8 cellular contexts compared by ENCODE assay signal in the genomic region with DNA sequence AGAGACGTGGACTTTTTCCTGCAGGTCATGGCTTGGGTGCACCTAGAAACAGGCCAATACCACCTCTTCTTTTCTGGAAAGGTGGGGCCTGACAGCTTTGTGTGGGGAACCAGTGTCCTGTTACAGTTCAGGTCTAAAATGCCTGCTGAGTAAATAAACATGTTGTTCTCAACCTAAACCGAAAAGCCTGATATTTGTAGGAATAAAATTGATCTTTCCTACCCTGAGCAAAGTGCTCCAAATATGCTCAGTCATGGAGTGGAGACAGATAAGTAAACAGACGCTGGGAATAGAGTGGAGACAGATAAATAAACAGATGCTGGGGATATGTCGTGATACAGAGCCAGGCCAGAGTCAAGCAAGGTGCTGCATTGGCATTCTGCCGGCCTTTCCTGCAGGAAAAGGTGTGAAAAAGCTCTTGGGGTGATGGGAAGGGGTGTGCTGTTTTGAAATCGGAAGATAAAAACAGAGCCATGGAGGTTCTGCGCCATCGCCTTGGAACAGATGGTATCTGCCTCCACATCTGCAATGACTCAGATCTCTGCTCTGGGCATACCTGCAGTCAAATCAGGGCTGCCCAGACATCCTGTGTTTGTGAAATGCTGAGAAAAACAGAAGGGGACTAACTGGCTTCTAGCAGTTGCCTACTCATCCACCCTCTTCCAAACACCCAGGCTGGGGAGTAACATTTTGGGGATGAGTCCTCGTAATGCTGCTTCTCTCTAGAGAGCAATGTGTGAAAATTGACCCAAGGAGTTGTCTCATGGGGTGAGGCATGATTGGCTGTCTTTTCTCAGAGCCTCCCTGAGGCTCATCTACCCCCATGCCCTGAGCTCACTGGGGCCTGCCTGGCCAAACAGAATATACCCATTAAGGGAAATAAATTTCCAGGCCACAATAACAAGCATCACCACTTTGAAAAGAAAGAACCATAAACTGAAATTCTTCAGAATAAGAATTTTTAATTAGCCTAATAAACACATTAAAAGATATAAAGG. TPM values are rescaled to one million over a fixed set of nuclear protein-coding genes. Genes with fewer than 3 reads are reported as not detected.
A peak's percentile ranks its signal among the peaks of the same experiment; 100 is the strongest.
DNase-seq lines count a peak whose midpoint lies in the region; ATAC-seq and TF ChIP-seq lines count a peak whose summit lies in the region.

No MANE protein-coding gene starts in this region.

- no peak overlapping the region for H3K9ac ChIP-seq in Loucy (ENCODE audit: low read depth, low read length, poor library complexity, severe bottlenecking)

- no peaks in the 10 kb centered on the region for H3K36me3 ChIP-seq in Loucy (ENCODE audit: insufficient read depth, low read length)
- H3K36me3 ChIP-seq in H7 (replicated peaks; ENCODE audit: control insufficient read depth, insufficient read depth, low read length) = no peaks in the 10 kb centered on the region

- peak; percentile 84 for ATAC-seq in GM21360 (IDR thresholded peaks at IDR 0.05; ENCODE audit: unreplicated experiment)
- ATAC-seq in foreskin keratinocyte = peak; percentile 98

- H3F3A ChIP-seq in Loucy (ENCODE audit: low read depth) = no peaks in the 10 kb centered on the region

- H3K4me1 ChIP-seq in Loucy (ENCODE audit: insufficient read depth, low read length, poor library complexity, severe bottlenecking) = peaks cover 9% of the 10 kb centered on the region
- peaks cover 5% of the 10 kb centered on the region for H3K4me1 ChIP-seq in foreskin keratinocyte

- no peak overlapping the region for H2AFZ ChIP-seq in Loucy (ENCODE audit: low read length)

- H3K27ac ChIP-seq in foreskin keratinocyte = peak overlapping the region; percentile 27

- H3K27me3 ChIP-seq in Loucy (ENCODE audit: insufficient read depth, low read length, poor library complexity, severe bottlenecking) (no peaks in the 10 kb centered on the region), foreskin keratinocyte (no peaks in the 10 kb centered on the region), H7 (ENCODE audit: control insufficient read depth, insufficient read depth, low read length) (no peaks in the 10 kb centered on the region)

- peak; percentile 9 for DNase-seq in GDM1 (lab: John Stamatoyannopoulos, UW)
- DNase-seq in foreskin keratinocyte = peak; percentile 51 to 71
- DNase-seq in H7 = no peak
- no peak for DNase-seq in NCI-H526 treated with DMSO at 0.1 percent for 48 hours (lab: John Stamatoyannopoulos, UW)
- no peak for DNase-seq in NCI-H1417 treated with DMSO at 0.1 percent for 48 hours (lab: John Stamatoyannopoulos, UW)
- DNase-seq in retina = no peak

- H3K4me2 ChIP-seq in Loucy (ENCODE audit: low read depth, low read length, poor library complexity, severe bottlenecking) = peak overlapping the region; percentile 58

- peak overlapping the region; percentile 48 for H3K4me3 ChIP-seq in Loucy (ENCODE audit: low read length, poor library complexity, severe bottlenecking)
- no peak overlapping the region for H3K4me3 ChIP-seq in H7 (ENCODE audit: insufficient read depth, low read depth, low read length)

- H3K79me2 ChIP-seq in Loucy (ENCODE audit: insufficient read depth, low read length) = no peaks in the 10 kb centered on the region

- TF ChIP-seq CTCF in Loucy (conservative IDR thresholded peaks at IDR 0.05; ENCODE audit: low read length) = no peak
- TF ChIP-seq CTCF in foreskin keratinocyte (conservative IDR thresholded peaks at IDR 0.05) = no peak

- H4K20me1 ChIP-seq in Loucy (ENCODE audit: insufficient read depth, low read length, poor library complexity, severe bottlenecking) = no peaks in the 10 kb centered on the region

- no peaks in the 10 kb centered on the region for H3K9me2 ChIP-seq in Loucy (replicated peaks; ENCODE audit: low read depth, low read length)

- no peaks in the 10 kb centered on the region for H3K9me3 ChIP-seq in Loucy (ENCODE audit: insufficient read depth, low read depth, low read length)

RNA-seq across cellular contexts. Expression of a gene that starts 16.8 kb away (rescaled TPM):
- 0.24 and 0.25 TPM in 2 replicates for total RNA-seq in foreskin keratinocyte
- polyA plus RNA-seq in foreskin keratinocyte = 0.10 and 0.11 TPM in 2 replicates
- total RNA-seq in H7 (2014; rRNA removed; shearing (Covaris generic)) = 1.8 and 5.5 TPM in 2 replicates

RNA-seq across cellular contexts. Expression of a gene that starts 17.7 kb away (rescaled TPM):
- total RNA-seq in foreskin keratinocyte = 901 and 1,008 TPM in 2 replicates
- polyA plus RNA-seq in foreskin keratinocyte = 904 and 979 TPM in 2 replicates
- 1,890 and 2,261 TPM in 2 replicates for total RNA-seq in H7 (2014; rRNA removed; shearing (Covaris generic))

RNA-seq across cellular contexts. Expression of a gene that starts 45.3 kb away (rescaled TPM):
- total RNA-seq in foreskin keratinocyte = 5.2 and 5.6 TPM in 2 replicates
- polyA plus RNA-seq in foreskin keratinocyte = 4.6 and 6.2 TPM in 2 replicates
- 135 and 159 TPM in 2 replicates for total RNA-seq in H7 (2014; rRNA removed; shearing (Covaris generic))

Comparison
In these comparisons a context has a peak if more than half of its experiments do, and no peak if none do; other contexts are left out.
1. DNase-seq: peak in GDM1 (single experiment) and foreskin keratinocyte (2 of 2); none in H7 (single experiment), NCI-H526 treated with DMSO at 0.1 percent for 48 hours (single experiment), NCI-H1417 treated with DMSO at 0.1 percent for 48 hours (single experiment) and retina (single experiment).
2. RNA of a gene that starts 45.3 kb away (total RNA-seq): 135 to 159 TPM in H7; 5.2 to 5.6 TPM in foreskin keratinocyte; every median in the first group is over 10 times any median in the second.